In the genomic region with DNA sequence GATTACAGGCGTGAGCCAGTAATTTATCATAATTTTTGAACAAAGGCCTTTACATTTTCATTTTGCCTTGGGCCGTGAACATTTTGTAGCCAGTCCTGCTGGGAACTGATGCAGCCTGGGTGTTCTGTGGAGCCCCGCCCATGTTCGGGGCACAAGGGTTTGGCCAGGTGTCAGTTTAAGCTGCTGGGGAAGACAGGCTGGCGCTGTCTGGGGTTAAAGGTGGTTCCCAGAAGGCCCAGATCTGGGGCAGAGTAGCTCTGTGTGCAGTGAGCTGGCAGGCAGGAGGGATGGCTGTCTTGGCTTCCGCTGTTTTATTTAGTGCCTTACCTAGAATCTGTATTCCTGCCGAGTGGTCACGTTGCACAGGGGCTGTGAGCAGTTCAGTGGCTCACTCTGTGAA, we compare ENCODE assay signal across 28 cellular contexts. TPM values are rescaled to one million over a fixed set of nuclear protein-coding genes. Genes with fewer than 3 reads are reported as not detected.
DNase-seq lines count a peak whose midpoint lies in the region; ATAC-seq, FAIRE-seq and TF ChIP-seq lines count a peak whose summit lies in the region.
"Had no signal": no experiment of that assay in that cellular context is flagged by ENCODE, and none has a peak within 500 bp of the region (broad histone marks: within the 10 kb centered on the region; RNA-seq: fewer than 3 reads in every experiment).

No MANE protein-coding gene starts in this region.

- H3K27ac ChIP-seq in BLaER1 treated with 17β-estradiol and CSF1 and Interleukin-3, amounts not matched to agents 10 nM and 100 nM: peak overlapping the region in 1 of 11 experiments; percentile 23; a peak in 2 of 22 replicates
- peak overlapping the region; percentile 88 for H3K27ac ChIP-seq in angular gyrus (ENCODE audit: low read depth, low read length)
- H3K27ac ChIP-seq in foreskin keratinocyte: peak overlapping the region; percentile 45
- H3K27ac ChIP-seq: body of pancreas, heart left ventricle, ovary, stomach, upper lobe of left lung had no signal

- peak overlapping the region in 10 of 11 experiments; percentile 33 to 84 (median 72); a peak in 21 of 22 replicates for H3K4me2 ChIP-seq in BLaER1 treated with 17β-estradiol and CSF1 and Interleukin-3, amounts not matched to agents 10 nM and 100 nM
- H3K4me2 ChIP-seq: A549, smooth muscle cell had no signal

- no peaks in the 10 kb centered on the region for H4K20me1 ChIP-seq in BLaER1 treated with 17β-estradiol and CSF1 and Interleukin-3, amounts not matched to agents 10 nM and 100 nM

- ATAC-seq in foreskin keratinocyte (peak; percentile 81), HG03520 (IDR thresholded peaks at IDR 0.05; ENCODE audit: unreplicated experiment) (no peak)
- ATAC-seq: A549; activated T-cell treated with anti-CD3 and anti-CD28 coated beads, Interleukin-2, amount 50 U/mL, for 4 hours; body of pancreas; natural killer cell treated with Interleukin-12 subunit alpha and Interleukin-12 subunit beta and Interleukin-15 and Interleukin-18, amount 100 ng/mL, for 72 hours; Right ventricle myocardium inferior had no signal

- H3K4me1 ChIP-seq in BLaER1 treated with 17β-estradiol and CSF1 and Interleukin-3, amounts not matched to agents 10 nM and 100 nM: peaks cover 0 to 48% (median 32%) of the 10 kb centered on the region in 10 experiments; a peak in 16 of 20 replicates
- no peaks in the 10 kb centered on the region for H3K4me1 ChIP-seq in foreskin keratinocyte
- H3K4me1 ChIP-seq: body of pancreas, HAP-1, upper lobe of left lung had no signal

- DNase-seq in foreskin keratinocyte: peak in 1 of 2 donors; percentile 28
- peak; percentile 32 for DNase-seq in midbrain (lab: John Stamatoyannopoulos, UW)
- no peak for DNase-seq in RCC 7860 (ENCODE audit: low spot score)
- no peak for DNase-seq in T-helper 9 cell
- DNase-seq in middle frontal gyrus (ENCODE audit: extremely low spot score, low spot score): no peak
- DNase-seq: activated CD4-positive, alpha-beta T cell treated with anti-CD3 and anti-CD28 coated beads, Interleukin-2, amount 10 ng/mL, durations not matched to agents 7 days and 5 days; activated naive CD4-positive, alpha-beta T cell; activated T-cell treated with anti-CD3 and anti-CD28 coated beads, Interleukin-2, amount 50 U/mL, for 4 hours; body of pancreas; CD8-positive, alpha-beta memory T cell; heart left ventricle; kidney glomerular epithelial cell; NCI-H1092 treated with DMSO at 0.1 percent for 48 hours; NCI-H2029 treated with DMSO at 0.1 percent for 48 hours; NCI-H345; NCI-H748 treated with DMSO at 0.1 percent for 48 hours; ovary; stimulated activated CD4-positive, alpha-beta T cell treated with anti-CD3 and anti-CD28 coated beads, Interleukin-1b, Interleukin-23, amount 100 ng/mL, for 48 hours; stomach; upper lobe of left lung had no signal

- no peaks in the 10 kb centered on the region for H3K27me3 ChIP-seq in BLaER1 treated with 17β-estradiol and CSF1 and Interleukin-3, amounts not matched to agents 10 nM and 100 nM
- no peaks in the 10 kb centered on the region for H3K27me3 ChIP-seq in foreskin keratinocyte
- H3K27me3 ChIP-seq: body of pancreas, heart left ventricle, ovary, stomach, upper lobe of left lung had no signal

- H3K36me3 ChIP-seq in BLaER1 treated with 17β-estradiol and CSF1 and Interleukin-3, amounts not matched to agents 10 nM and 100 nM: no peaks in the 10 kb centered on the region
- H3K36me3 ChIP-seq: HAP-1, heart left ventricle, ovary, stomach, upper lobe of left lung had no signal

- TF ChIP-seq CTCF in foreskin keratinocyte (conservative IDR thresholded peaks at IDR 0.05): no peak

- no peak for FAIRE-seq in RCC 7860 (lab: Jason Lieb, UNC)
- FAIRE-seq: A549 had no signal

- peaks cover 27 to 34% (median 30%) of the 10 kb centered on the region in 11 experiments for H3K9me3 ChIP-seq in BLaER1 treated with 17β-estradiol and CSF1 and Interleukin-3, amounts not matched to agents 10 nM and 100 nM (replicated peaks in 1 of 11)
- H3K9me3 ChIP-seq: body of pancreas, HAP-1, ovary, upper lobe of left lung had no signal

- peak overlapping the region in 2 of 10 experiments; percentile 7 to 18; a peak in 1 of 20 replicates for H3K4me3 ChIP-seq in BLaER1 treated with 17β-estradiol and CSF1 and Interleukin-3, amounts not matched to agents 10 nM and 100 nM
- H3K4me3 ChIP-seq: A549, body of pancreas, HAP-1, heart left ventricle, ovary, smooth muscle cell, stomach, upper lobe of left lung had no signal

- peak overlapping the region in 4 of 11 experiments; percentile 4 to 47 (median 18); a peak in 5 of 22 replicates for H3K9ac ChIP-seq in BLaER1 treated with 17β-estradiol and CSF1 and Interleukin-3, amounts not matched to agents 10 nM and 100 nM

RNA-seq across cellular contexts. Expression of a gene that starts 50.2 kb away (rescaled TPM):
- 48.4 and 56.5 TPM in 2 replicates for total RNA-seq in foreskin keratinocyte
- 10.4 and 12.0 TPM in 2 replicates for polyA plus RNA-seq in foreskin keratinocyte
- polyA plus RNA-seq: CD8-positive, alpha-beta memory T cell had no signal
